Comparison of ENCODE assay signal across 9 cellular contexts in genomic region chr15:94263341-94264273, GRCh38. TPM values are rescaled to one million over a fixed set of nuclear protein-coding genes. Genes with fewer than 3 reads are reported as not detected.
DNase-seq lines count a peak whose midpoint lies in the region; ATAC-seq and TF ChIP-seq lines count a peak whose summit lies in the region.
"Had no signal": no experiment of that assay in that cellular context is flagged by ENCODE, and none has a peak within 500 bp of the region (broad histone marks: within the 10 kb centered on the region; RNA-seq: fewer than 3 reads in every experiment).

No MANE protein-coding gene starts in this region.

- H3K9me3 Mint-ChIP-seq in effector memory CD8-positive, alpha-beta T cell, result peaks cover 0 to 1% of the 10 kb centered on the region in 2 donors

- H3K4me3 Mint-ChIP-seq in effector memory CD8-positive, alpha-beta T cell, result peak overlapping the region in 1 of 2 donors; percentile 32

- H3K36me3 ChIP-seq in thyroid gland (no peaks in the 10 kb centered on the region), PC-9 (ENCODE audit: low read depth) (no peaks in the 10 kb centered on the region)
- H3K36me3 ChIP-seq: SJSA1 had no signal

- ATAC-seq in GM19397 (IDR thresholded peaks at IDR 0.05; ENCODE audit: unreplicated experiment) (peak; percentile 71), HG03342 (IDR thresholded peaks at IDR 0.05; ENCODE audit: unreplicated experiment) (peak; percentile 67)
- ATAC-seq in effector memory CD8-positive, alpha-beta T cell (replicated peaks), result peak; percentile 43

- no peak overlapping the region for H2AFZ ChIP-seq in PC-9

- no peaks in the 10 kb centered on the region for H3K27me3 Mint-ChIP-seq in effector memory CD8-positive, alpha-beta T cell

- TF ChIP-seq CTCF in C4-2B (conservative IDR thresholded peaks at IDR 0.05) (no peak), thyroid gland (IDR thresholded peaks at IDR 0.05) (no peak), PC-9 (conservative IDR thresholded peaks at IDR 0.05) (no peak)

- H3K27ac ChIP-seq in C4-2B (peak overlapping the region; percentile 92), thyroid gland (peak overlapping the region in 1 of 3 donors; percentile 10), PC-9 (no peak overlapping the region)
- H3K27ac ChIP-seq: SJSA1 had no signal

- peak overlapping the region; percentile 85 to 92 for H3K27ac Mint-ChIP-seq in effector memory CD8-positive, alpha-beta T cell

- CTCF ChIA-PET in PC-9 (lab: Charles Lee), result no interaction called here

- POLR2A ChIA-PET in PC-9 (lab: Charles Lee; ENCODE audit: unreplicated experiment), result no interaction called here

- no peaks in the 10 kb centered on the region for H3K79me2 ChIP-seq in PC-9 (ENCODE audit: low read depth)

- intact Hi-C loops in thyroid gland (cut with DNase I) (no loop called here), PC-9 (cut with micrococcal nuclease; ENCODE audit: unreplicated experiment) (no loop called here)

- no TSS peak for BruUV-seq in PC-9 (replicated peaks; lab: Mats Ljungman, UMichigan)

- H3K9me2 ChIP-seq in PC-9 (ENCODE audit: insufficient read depth), result no peaks in the 10 kb centered on the region; the same call in 1 of the 2 replicates

- no peaks in the 10 kb centered on the region for H3K27me3 ChIP-seq in thyroid gland
- no peaks in the 10 kb centered on the region for H3K27me3 ChIP-seq in PC-9 (ENCODE audit: insufficient read depth, low read depth)
- H3K27me3 ChIP-seq: SJSA1 had no signal

- H3K4me3 ChIP-seq in thyroid gland (replicated peaks in 1 of 3) (no peak overlapping the region), PC-9 (no peak overlapping the region)
- H3K4me3 ChIP-seq: SJSA1 had no signal

- H3K36me3 Mint-ChIP-seq in effector memory CD8-positive, alpha-beta T cell (ENCODE audit: insufficient read depth), result peaks cover 3% of the 10 kb centered on the region

- no peak for DNase-seq in effector memory CD8-positive, alpha-beta T cell
- no peak for DNase-seq in superior temporal gyrus (ENCODE audit: extremely low spot score)
- DNase-seq in H4 (ENCODE audit: low spot score), result no peak
- no peak for DNase-seq in thyroid gland
- no peak for DNase-seq in PC-9

- peaks cover 44 to 46% of the 10 kb centered on the region in 2 donors for H3K4me1 Mint-ChIP-seq in effector memory CD8-positive, alpha-beta T cell (ENCODE audit: low read depth in 2 of 2)

- no peaks in the 10 kb centered on the region for H3K9me3 ChIP-seq in thyroid gland
- no peaks in the 10 kb centered on the region for H3K9me3 ChIP-seq in PC-9 (ENCODE audit: insufficient read depth, low read depth)
- H3K9me3 ChIP-seq: SJSA1 had no signal

- no peak overlapping the region for H3K4me2 ChIP-seq in PC-9

- H3K4me1 ChIP-seq in thyroid gland (peaks cover 10 to 16% of the 10 kb centered on the region in 2 donors), PC-9 (replicated peaks; ENCODE audit: insufficient read depth) (no peaks in the 10 kb centered on the region)

- H4K20me1 ChIP-seq in PC-9 (ENCODE audit: insufficient read depth), result no peaks in the 10 kb centered on the region; the same call in 1 of the 2 replicates

- H3F3A ChIP-seq in PC-9 (ENCODE audit: insufficient read depth, low read depth), result no peaks in the 10 kb centered on the region

- TF ChIP-seq POLR2A in thyroid gland (IDR thresholded peaks at IDR 0.05), result no peak

- 66 to 74% methylated on average over 7 of the region's 7 CpGs for WGBS in thyroid gland, 2 donors

RNA-seq across cellular contexts. Expression of gene MCTP2, which starts 32.2 kb away (rescaled TPM):
- total RNA-seq in H4 (2014; rRNA removed; shearing (Covaris generic)), result 27.0 and 36.1 TPM in 2 replicates
- total RNA-seq in thyroid gland (10 to 100 TPM; 35.2 to 84.0 (median 61.2) TPM), PC-9 (2021) (4.1 and 5.7 TPM in 2 replicates)
